In genomic region chr1:155182052-155182550, GRCh38 we compare ENCODE assay signal across 20 cellular contexts. TPM values are rescaled to one million over a fixed set of nuclear protein-coding genes. Genes with fewer than 3 reads are reported as not detected.
"Had no signal": no experiment of that assay in that cellular context is flagged by ENCODE, and none has a peak within 500 bp of the region (broad histone marks: within the 10 kb centered on the region; RNA-seq: fewer than 3 reads in every experiment).

No MANE protein-coding gene starts in this region.

- H3K27me3 Mint-ChIP-seq: activated T-cell treated with anti-CD3 and anti-CD28 coated beads, Interleukin-2, amount 50 U/mL, for 24 hours; memory B cell; T-cell; type B pancreatic cell had no signal

- H3K27me3 ChIP-seq: esophagus squamous epithelium, gastrocnemius medialis, heart left ventricle had no signal

- H3K4me2 ChIP-seq: smooth muscle cell had no signal

- H3K27ac Mint-ChIP-seq: activated T-cell treated with anti-CD3 and anti-CD28 coated beads, Interleukin-2, amount 50 U/mL, for 24 hours; endodermal cell; memory B cell; nephron; T-cell; type B pancreatic cell had no signal

- DNase-seq: activated CD4-positive, alpha-beta T cell treated with anti-CD3 and anti-CD28 coated beads, Interleukin-2, amount 50 U/mL, for 4 hours; activated CD8-positive, alpha-beta memory T cell treated with anti-CD3 and anti-CD28 coated beads for 24 hours; activated CD8-positive, alpha-beta memory T cell treated with anti-CD3 and anti-CD28 coated beads, Interleukin-2, amount 50 U/mL, for 4 hours; activated T-cell treated with anti-CD3 and anti-CD28 coated beads, Interleukin-2, amount 50 U/mL, for 24 hours; caudate nucleus; endodermal cell; esophagus squamous epithelium; gastrocnemius medialis; stimulated activated CD4-positive, alpha-beta T cell treated with anti-CD3 and anti-CD28 coated beads, Interleukin-15, amount 100 ng/mL, for 24 hours; stimulated activated CD8-positive, alpha-beta memory T cell treated with anti-CD3 and anti-CD28 coated beads, Interleukin-4, amount 100 ng/mL, for 48 hours; stimulated activated naive CD4-positive, alpha-beta T cell; T-cell had no signal

- H3K36me3 ChIP-seq: esophagus squamous epithelium, gastrocnemius medialis, heart left ventricle, thoracic aorta had no signal

- H3K4me3 ChIP-seq: esophagus squamous epithelium, gastrocnemius medialis, heart left ventricle, smooth muscle cell, thoracic aorta had no signal

- H3K9me3 Mint-ChIP-seq: activated naive CD4-positive, alpha-beta T cell treated with anti-CD3 and anti-CD28 coated beads, Interleukin-2, amount 50 U/mL, for 72 hours; activated T-cell treated with anti-CD3 and anti-CD28 coated beads, Interleukin-2, amount 50 U/mL, for 24 hours; brain; endodermal cell; memory B cell; nephron; T-cell; type B pancreatic cell had no signal

- H3K4me1 Mint-ChIP-seq: nephron had no signal

- H3K4me3 Mint-ChIP-seq: activated T-cell treated with anti-CD3 and anti-CD28 coated beads, Interleukin-2, amount 50 U/mL, for 24 hours; brain; endodermal cell; memory B cell; nephron; T-cell; type B pancreatic cell had no signal

- H3K36me3 Mint-ChIP-seq: type B pancreatic cell had no signal

- H3K27ac ChIP-seq: esophagus squamous epithelium, gastrocnemius medialis, heart left ventricle, thoracic aorta had no signal

- H3K9me3 ChIP-seq: esophagus squamous epithelium, gastrocnemius medialis, heart left ventricle, thoracic aorta had no signal

RNA-seq across cellular contexts. Expression of gene TRIM46, which starts 8.5 kb away (rescaled TPM):
- total RNA-seq: gastrocnemius medialis had no signal
